ENCODE assay signal across 8 cellular contexts in the genomic region with DNA sequence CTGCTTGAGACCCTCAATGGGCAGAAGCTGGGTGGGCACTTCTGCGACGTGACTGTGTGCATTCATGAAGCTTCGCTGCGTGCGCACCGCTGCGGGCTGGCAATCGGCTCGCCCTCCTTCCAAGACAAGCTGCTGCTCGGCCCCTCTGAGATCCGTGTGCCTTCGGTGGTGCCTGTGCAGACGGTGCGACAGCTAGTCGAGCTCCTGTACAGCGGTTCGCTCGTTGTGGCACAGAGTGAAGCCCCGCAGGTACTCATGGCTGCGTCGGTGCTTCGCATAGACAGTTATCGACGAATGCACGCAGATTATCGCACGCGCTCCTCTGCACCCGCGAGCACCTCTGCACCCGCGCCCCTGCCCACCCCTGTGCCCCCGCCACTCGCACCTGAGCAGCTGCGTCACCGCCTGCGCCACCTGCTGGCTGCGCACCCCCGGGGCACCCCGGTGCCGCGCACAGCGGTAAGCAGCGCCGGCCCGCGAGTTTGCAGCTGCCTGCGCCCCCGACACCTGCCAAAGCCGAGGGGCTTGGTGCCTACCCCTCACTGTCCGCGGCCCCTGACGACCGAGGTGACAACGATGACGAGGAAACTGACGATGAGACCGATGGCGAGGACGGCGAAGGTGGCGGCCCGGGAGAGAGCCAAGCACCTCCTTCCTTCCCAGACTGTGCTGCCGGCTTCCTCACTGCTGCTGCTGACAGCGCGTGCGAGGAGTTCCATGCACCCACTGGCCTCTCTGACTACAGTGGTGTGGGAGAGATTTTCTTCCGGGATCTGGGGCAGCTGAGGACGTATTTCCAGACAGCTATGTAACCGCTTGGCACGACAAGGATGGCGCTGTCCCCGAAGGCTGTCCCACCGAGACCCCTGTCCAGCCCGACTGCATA.
DNase-seq lines count a peak whose midpoint lies in the region; ATAC-seq, FAIRE-seq and TF ChIP-seq lines count a peak whose summit lies in the region.
"Not testable (repeated sequence)": the region's sequence is repeated elsewhere in the genome, so short reads cannot be mapped to it uniquely, and the experiment has no call there.

No MANE protein-coding gene starts in this region.

- TF ChIP-seq RAD21 in A549 (conservative IDR thresholded peaks at IDR 0.05 in 1 of 2, IDR thresholded peaks at IDR 0.05 in 1 of 2); IMR-90 (IDR thresholded peaks at IDR 0.05; ENCODE audit: low read length); HepG2 (CRISPR knock-in tag; IDR thresholded peaks at IDR 0.05): not testable (repeated sequence)

- H2AFZ ChIP-seq in IMR-90 (replicated peaks; ENCODE audit: low read length, poor library complexity); HepG2 (ENCODE audit: low read length): not testable (repeated sequence)

- dilution Hi-C loops in IMR-90 (cut with HindIII; ENCODE audit: low sequenced_read_pairs, unreplicated experiment) = not testable (repeated sequence)

- FAIRE-seq in A549 (lab: Jason Lieb, UNC); HepG2 (lab: Jason Lieb, UNC): not testable (repeated sequence)

- in situ Hi-C loops in IMR-90 (cut with MboI; ENCODE audit: low sequenced_read_pairs); HepG2 (cut with HindIII; ENCODE audit: extremely low pct_ligation_motif_present, low pct_unique_long_range_greater_than_20kb): not testable (repeated sequence)

- H4K91ac ChIP-seq in IMR-90 (ENCODE audit: insufficient read depth, low read depth, low read length) = not testable (repeated sequence)

- H3K9me3 ChIP-seq in A549; IMR-90 (ENCODE audit: control insufficient read depth, insufficient read depth, low read length); HepG2 (ENCODE audit: low read length): not testable (repeated sequence)

- not testable (repeated sequence) for H4K8ac ChIP-seq in IMR-90 (ENCODE audit: low read depth in 2 of 2, low read length in 2 of 2)

- H3K4me2 ChIP-seq in A549; IMR-90 (ENCODE audit: low read depth, low read length); HepG2 (ENCODE audit: low read depth, low read length): not testable (repeated sequence)

- BruUV-seq in IMR-90 (replicated peaks; lab: Mats Ljungman, UMichigan); HepG2 (replicated peaks; lab: Mats Ljungman, UMichigan): not testable (repeated sequence)

- WGBS in A549 (ENCODE audit: missing lambda C conversion rate) = no CpG with 5 or more reads among the region's 75 CpGs
- WGBS in IMR-90 (ENCODE audit: extremely low coverage in 2 of 2, insufficient read length in 1 of 2), 2 experiments = no CpG with 5 or more reads among the region's 75 CpGs
- no CpG with 5 or more reads among the region's 75 CpGs for WGBS in HepG2 (ENCODE audit: low lambda C conversion rate)

- H3K4ac ChIP-seq in IMR-90 (ENCODE audit: low read depth, low read length) = not testable (repeated sequence)

- not testable (repeated sequence) for H3K27me3 Mint-ChIP-seq in activated CD8-positive, alpha-beta T cell treated with anti-CD3 and anti-CD28 coated beads, Interleukin-2, amount 10 ng/mL, durations not matched to agents 7 days and 5 days (ENCODE audit: low read depth)

- not testable (repeated sequence) for H3K14ac ChIP-seq in IMR-90 (replicated peaks; ENCODE audit: low read depth, low read length)

- not testable (repeated sequence) for H2BK20ac ChIP-seq in IMR-90 (ENCODE audit: low read depth, low read length)

- not testable (repeated sequence) for H3K27me3 ChIP-seq in IMR-90 (ENCODE audit: control insufficient read depth, insufficient read depth, low read length); HepG2 (ENCODE audit: control insufficient read depth in 1 of 2, insufficient read depth in 2 of 2, low read length in 2 of 2)

- TF ChIP-seq EP300 in A549 (IDR thresholded peaks at IDR 0.05); HepG2 (IDR thresholded peaks at IDR 0.05; ENCODE audit: low read depth in 2 of 2, low read length in 2 of 2); HepG2 (CRISPR knock-in tag; IDR thresholded peaks at IDR 0.05; ENCODE audit: borderline replicate concordance): not testable (repeated sequence)

- H3K79me1 ChIP-seq in IMR-90 (ENCODE audit: low read depth in 1 of 2, low read length in 2 of 2) = not testable (repeated sequence)

- not testable (repeated sequence) for DNase-seq in A549 (ENCODE audit: low read depth in 1 of 2, low spot score in 1 of 2); IMR-90; activated CD8-positive, alpha-beta T cell treated with anti-CD3 and anti-CD28 coated beads, Interleukin-2, amount 10 ng/mL, durations not matched to agents 7 days and 5 days; HepG2 (ENCODE audit: low spot score); sciatic nerve (ENCODE audit: low spot score)

- H3K4me1 Mint-ChIP-seq in activated CD8-positive, alpha-beta T cell treated with anti-CD3 and anti-CD28 coated beads, Interleukin-2, amount 10 ng/mL, durations not matched to agents 7 days and 5 days (ENCODE audit: low read depth) = not testable (repeated sequence)

- not testable (repeated sequence) for H3K9me3 Mint-ChIP-seq in activated CD8-positive, alpha-beta T cell treated with anti-CD3 and anti-CD28 coated beads, Interleukin-2, amount 10 ng/mL, durations not matched to agents 7 days and 5 days (ENCODE audit: insufficient read depth)

- H3K27ac ChIP-seq in A549; IMR-90 (ENCODE audit: insufficient read depth, low read length); HepG2 (ENCODE audit: extremely low read length, insufficient read depth, low read length): not testable (repeated sequence)

- H3K18ac ChIP-seq in IMR-90 (ENCODE audit: low read depth, low read length) = not testable (repeated sequence)

- not testable (repeated sequence) for H4K20me1 ChIP-seq in IMR-90 (ENCODE audit: insufficient read depth, low read length); HepG2 (ENCODE audit: insufficient read depth, low read length)

- peak; percentile 78 to 81 for ATAC-seq in A549
- peak; percentile 50 for ATAC-seq in GM18909 (IDR thresholded peaks at IDR 0.05; ENCODE audit: poor library complexity, unreplicated experiment)
- peak; percentile 53 for ATAC-seq in HG02852 (IDR thresholded peaks at IDR 0.05; ENCODE audit: unreplicated experiment)
- peak; percentile 91 for ATAC-seq in IMR-90 (ENCODE audit: low read depth)
- ATAC-seq in activated CD8-positive, alpha-beta T cell treated with anti-CD3 and anti-CD28 coated beads, Interleukin-2, amount 10 ng/mL, durations not matched to agents 7 days and 5 days = peak; percentile 92
- ATAC-seq in esophagus mucosa = peak; percentile 71
- ATAC-seq in HepG2 = peak; percentile 95
- ATAC-seq in sciatic nerve = peak; percentile 84

- not testable (repeated sequence) for H2AK9ac ChIP-seq in IMR-90 (replicated peaks; ENCODE audit: low read depth, low read length, poor library complexity)

- H3K4me3 ChIP-seq in A549; IMR-90 (ENCODE audit: insufficient read depth, low read depth, low read length); HepG2 (replicated peaks in 1 of 3; ENCODE audit: insufficient read depth in 1 of 3, low read depth in 2 of 3, low read length in 3 of 3): not testable (repeated sequence)

- H3K36me3 ChIP-seq in IMR-90 (ENCODE audit: control insufficient read depth, insufficient read depth, low read length); HepG2 (replicated peaks in 1 of 2; ENCODE audit: control insufficient read depth in 1 of 2, insufficient read depth in 2 of 2, low read length in 2 of 2): not testable (repeated sequence)

- not testable (repeated sequence) for H3K4me1 ChIP-seq in A549; IMR-90 (ENCODE audit: control insufficient read depth, insufficient read depth, low read length); HepG2 (ENCODE audit: insufficient read depth, low read length)

- not testable (repeated sequence) for H3K23ac ChIP-seq in IMR-90 (ENCODE audit: low read depth, low read length)

- POLR2A ChIA-PET in A549 (lab: Yijun Ruan, JAX); IMR-90 (lab: Charles Lee; ENCODE audit: unreplicated experiment); activated CD8-positive, alpha-beta T cell treated with anti-CD3 and anti-CD28 coated beads, Interleukin-2, amount 10 ng/mL, durations not matched to agents 7 days and 5 days (lab: Charles Lee); HepG2 (lab: Yijun Ruan, JAX): not testable (repeated sequence)

- intact Hi-C loops in IMR-90 (cut with micrococcal nuclease); HepG2 (cut with micrococcal nuclease; ENCODE audit: unreplicated experiment); sciatic nerve (cut with DNase I): not testable (repeated sequence)

- not testable (repeated sequence) for H4K5ac ChIP-seq in IMR-90 (ENCODE audit: low read depth, low read length)

- H2AK5ac ChIP-seq in IMR-90 (ENCODE audit: low read depth, low read length) = not testable (repeated sequence)

- H3K27ac Mint-ChIP-seq in activated CD8-positive, alpha-beta T cell treated with anti-CD3 and anti-CD28 coated beads, Interleukin-2, amount 10 ng/mL, durations not matched to agents 7 days and 5 days = not testable (repeated sequence)

- H3K9me1 ChIP-seq in IMR-90 (ENCODE audit: insufficient read depth, low read length) = not testable (repeated sequence)

- not testable (repeated sequence) for H3K36me3 Mint-ChIP-seq in activated CD8-positive, alpha-beta T cell treated with anti-CD3 and anti-CD28 coated beads, Interleukin-2, amount 10 ng/mL, durations not matched to agents 7 days and 5 days (ENCODE audit: low read depth)

- not testable (repeated sequence) for H2BK5ac ChIP-seq in IMR-90 (ENCODE audit: low read depth, low read length, poor library complexity, severe bottlenecking)

- H3K56ac ChIP-seq in IMR-90 (ENCODE audit: extremely low read depth, insufficient read depth, low read length) = not testable (repeated sequence)

- CTCF ChIA-PET in A549 (lab: Yijun Ruan, JAX); IMR-90 (lab: Yijun Ruan, JAX); activated CD8-positive, alpha-beta T cell treated with anti-CD3 and anti-CD28 coated beads, Interleukin-2, amount 10 ng/mL, durations not matched to agents 7 days and 5 days (lab: Charles Lee); HepG2 (lab: Yijun Ruan, JAX; ENCODE audit: low intra/inter-chr PET ratio, low total read pairs): not testable (repeated sequence)

- H3K79me2 ChIP-seq in HepG2 (ENCODE audit: insufficient read depth, low read length) = not testable (repeated sequence)

- not testable (repeated sequence) for TF ChIP-seq POLR2A in A549 (IDR thresholded peaks at IDR 0.05; ENCODE audit: low read length); IMR-90 (IDR thresholded peaks at IDR 0.05; ENCODE audit: low read depth, low read length); HepG2 (IDR thresholded peaks at IDR 0.05; ENCODE audit: insufficient read depth in 1 of 2, low read depth in 2 of 2, low read length in 2 of 2)

- not testable (repeated sequence) for H2BK120ac ChIP-seq in IMR-90 (ENCODE audit: low read depth, low read length)

- not testable (repeated sequence) for H2BK15ac ChIP-seq in IMR-90 (ENCODE audit: low read depth, low read length)

- not testable (repeated sequence) for TF ChIP-seq CTCF in A549 (IDR thresholded peaks at IDR 0.05); IMR-90 (conservative IDR thresholded peaks at IDR 0.05; ENCODE audit: low read depth, low read length); HepG2 (CRISPR knock-in tag; IDR thresholded peaks at IDR 0.05)

- not testable (repeated sequence) for H3K4me3 Mint-ChIP-seq in activated CD8-positive, alpha-beta T cell treated with anti-CD3 and anti-CD28 coated beads, Interleukin-2, amount 10 ng/mL, durations not matched to agents 7 days and 5 days

- H3K9ac ChIP-seq in IMR-90 (ENCODE audit: low read depth, low read length); HepG2 (ENCODE audit: insufficient read depth, low read depth, low read length): not testable (repeated sequence)
